ENCODE assay signal across 17 cellular contexts in genomic region chr3:138440137-138440536, GRCh38. TPM values are rescaled to one million over a fixed set of nuclear protein-coding genes. Genes with fewer than 3 reads are reported as not detected.
A peak's percentile ranks its signal among the peaks of the same experiment; 100 is the strongest.
DNase-seq lines count a peak whose midpoint lies in the region; ATAC-seq and TF ChIP-seq lines count a peak whose summit lies in the region.
"Had no signal": no experiment of that assay in that cellular context is flagged by ENCODE, and none has a peak within 500 bp of the region (broad histone marks: within the 10 kb centered on the region; RNA-seq: fewer than 3 reads in every experiment).

No MANE protein-coding gene starts in this region.

- TF ChIP-seq POLR2A in thyroid gland (IDR thresholded peaks at IDR 0.05) = peak in 1 of 2 donors; percentile 44

- H3K27ac ChIP-seq in epithelial cell of prostate (peak overlapping the region; percentile 32), thyroid gland (peak overlapping the region; percentile 59 to 75 (median 68))
- H3K27ac ChIP-seq: thoracic aorta had no signal

- WGBS in thyroid gland, 2 donors = 14 to 48% methylated on average over 7 to 8 of the region's 8 CpGs

- no peaks in the 10 kb centered on the region for H3K36me3 ChIP-seq in thyroid gland
- H3K36me3 ChIP-seq: thoracic aorta had no signal

- no peak overlapping the region for H3K4me3 ChIP-seq in thyroid gland (replicated peaks in 1 of 3)
- H3K4me3 ChIP-seq: thoracic aorta had no signal

- ATAC-seq in GM19324 (IDR thresholded peaks at IDR 0.05; ENCODE audit: low FRiP score, unreplicated experiment) = no peak
- no peak for ATAC-seq in HG03159 (IDR thresholded peaks at IDR 0.05; ENCODE audit: unreplicated experiment)
- ATAC-seq: HCT116; naive thymus-derived CD8-positive, alpha-beta T cell; PC-3 had no signal

- intact Hi-C loops in thyroid gland (cut with DNase I) = no loop called here

- no peaks in the 10 kb centered on the region for H3K27me3 ChIP-seq in thyroid gland

- no peak for TF ChIP-seq CTCF in thyroid gland (IDR thresholded peaks at IDR 0.05)

- H3K9me3 ChIP-seq in thyroid gland = no peaks in the 10 kb centered on the region
- H3K9me3 ChIP-seq: thoracic aorta had no signal

- H3K4me1 ChIP-seq in thyroid gland = peaks cover 19 to 36% of the 10 kb centered on the region in 2 donors

- peak; percentile 10 for DNase-seq in DMS53 (lab: John Stamatoyannopoulos, UW)
- no peak for DNase-seq in DMS53 treated with DMSO at 0.1 percent for 48 hours (lab: John Stamatoyannopoulos, UW; ENCODE audit: unreplicated experiment)
- DNase-seq in NCI-H774 (lab: John Stamatoyannopoulos, UW) = peak; percentile 4
- DNase-seq in epithelial cell of prostate (ENCODE audit: low read depth, low spot score) = no peak
- DNase-seq in thyroid gland = peak; percentile 98 to 99
- no peak for DNase-seq in NCI-H748 (lab: John Stamatoyannopoulos, UW; ENCODE audit: unreplicated experiment)
- DNase-seq: 8988T; activated naive CD8-positive, alpha-beta T cell treated with anti-CD3 and anti-CD28 coated beads for 36 hours; immature natural killer cell; NCI-H187; T-helper 9 cell had no signal

RNA-seq across cellular contexts. Expression of gene ESYT3, which starts 5.7 kb away (rescaled TPM):
- 10 to 100 TPM; 19.9 to 82.8 (median 22.7) TPM for total RNA-seq in thyroid gland

Comparison
In these comparisons a context has a peak if more than half of its experiments do, and no peak if none do; other contexts are left out.
1. DNase-seq: peak in DMS53 (single experiment), NCI-H774 (single experiment) and thyroid gland (2 of 2); none in DMS53 treated with DMSO at 0.1 percent for 48 hours (single experiment), epithelial cell of prostate (single experiment) and NCI-H748 (single experiment).